8 cellular contexts compared by ENCODE assay signal in the genomic region with DNA sequence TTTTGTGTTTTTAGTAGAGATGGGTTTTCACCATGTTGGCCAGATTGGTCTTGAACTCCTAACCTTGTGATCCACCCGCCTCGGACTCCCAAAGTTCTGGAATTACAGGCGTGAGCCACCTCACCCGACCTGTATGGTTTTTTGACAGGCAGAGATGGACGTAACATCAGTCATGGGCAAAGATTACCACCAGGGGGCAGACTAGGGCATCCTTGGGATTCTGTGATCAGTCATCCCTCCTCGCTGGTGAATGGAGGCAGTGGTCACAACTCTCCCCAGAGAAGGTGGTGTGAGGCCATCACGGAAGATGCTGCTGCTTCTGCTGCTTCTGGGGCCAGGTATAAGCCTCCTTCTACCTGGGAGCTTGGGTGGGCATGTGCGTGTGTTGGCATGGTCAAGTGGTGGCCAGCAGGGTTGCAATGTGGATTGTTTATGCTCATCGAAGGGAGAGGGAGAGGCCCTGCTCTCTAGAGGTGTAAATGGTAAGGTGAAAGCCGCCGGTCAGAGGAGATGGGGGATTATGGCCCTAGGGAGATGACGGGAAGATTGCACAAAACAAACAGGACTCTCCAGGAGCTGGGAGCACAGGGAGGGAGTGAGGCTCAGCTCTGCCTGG.
DNase-seq lines count a peak whose midpoint lies in the region; ATAC-seq lines count a peak whose summit lies in the region.

No MANE protein-coding gene starts in this region.

- H3K27me3 ChIP-seq in BLaER1 treated with 17β-estradiol and CSF1 and Interleukin-3, amounts not matched to agents 10 nM and 100 nM, result no peaks in the 10 kb centered on the region
- no peaks in the 10 kb centered on the region for H3K27me3 ChIP-seq in iPS DF 6.9 (ENCODE audit: control insufficient read depth, insufficient read depth, low read length)

- no peaks in the 10 kb centered on the region for H3K36me3 Mint-ChIP-seq in activated naive CD4-positive, alpha-beta T cell treated with anti-CD3 and anti-CD28 coated beads, Interleukin-2, amount 50 U/mL, for 72 hours

- H3K36me3 ChIP-seq in BLaER1 treated with 17β-estradiol and CSF1 and Interleukin-3, amounts not matched to agents 10 nM and 100 nM, result no peaks in the 10 kb centered on the region
- no peaks in the 10 kb centered on the region for H3K36me3 ChIP-seq in iPS DF 6.9 (ENCODE audit: control insufficient read depth, insufficient read depth, low read length)

- H3K4me1 ChIP-seq in BLaER1 treated with 17β-estradiol and CSF1 and Interleukin-3, amounts not matched to agents 10 nM and 100 nM, result peaks cover 8 to 22% (median 19%) of the 10 kb centered on the region in 10 experiments; a peak in 19 of 20 replicates
- no peaks in the 10 kb centered on the region for H3K4me1 ChIP-seq in iPS DF 6.9 (ENCODE audit: control insufficient read depth, insufficient read depth, low read length)

- peak overlapping the region in 9 of 11 experiments; percentile 10 to 62 (median 59); a peak in 15 of 22 replicates for H3K9ac ChIP-seq in BLaER1 treated with 17β-estradiol and CSF1 and Interleukin-3, amounts not matched to agents 10 nM and 100 nM

- no peaks in the 10 kb centered on the region for H3K9me3 Mint-ChIP-seq in activated naive CD4-positive, alpha-beta T cell treated with anti-CD3 and anti-CD28 coated beads, Interleukin-2, amount 50 U/mL, for 72 hours

- H3K27ac Mint-ChIP-seq in activated naive CD4-positive, alpha-beta T cell treated with anti-CD3 and anti-CD28 coated beads, Interleukin-2, amount 50 U/mL, for 72 hours, result peak overlapping the region; percentile 37 to 82

- peak; percentile 74 for ATAC-seq in GM18907 (IDR thresholded peaks at IDR 0.05; ENCODE audit: unreplicated experiment)
- peak; percentile 93 for ATAC-seq in HG03280 (IDR thresholded peaks at IDR 0.05; ENCODE audit: unreplicated experiment)
- peak; percentile 83 to 90 for ATAC-seq in activated naive CD4-positive, alpha-beta T cell treated with anti-CD3 and anti-CD28 coated beads, Interleukin-2, amount 50 U/mL, for 72 hours

- peak overlapping the region in 8 of 11 experiments; percentile 20 to 74 (median 55); a peak in 14 of 22 replicates for H3K27ac ChIP-seq in BLaER1 treated with 17β-estradiol and CSF1 and Interleukin-3, amounts not matched to agents 10 nM and 100 nM
- no peak overlapping the region for H3K27ac ChIP-seq in iPS DF 6.9 (ENCODE audit: low read length)

- no CpG with 5 or more reads among the region's 12 CpGs for WGBS in iPS DF 6.9 (ENCODE audit: insufficient coverage, insufficient read length)

- no peaks in the 10 kb centered on the region for H3K9me3 ChIP-seq in BLaER1 treated with 17β-estradiol and CSF1 and Interleukin-3, amounts not matched to agents 10 nM and 100 nM (replicated peaks in 1 of 11)
- no peaks in the 10 kb centered on the region for H3K9me3 ChIP-seq in iPS DF 6.9 (ENCODE audit: control insufficient read depth, insufficient read depth, low read length)

- DNase-seq in SKM-1 (lab: John Stamatoyannopoulos, UW; ENCODE audit: unreplicated experiment) (peak; percentile 56), iPS DF 6.9 (ENCODE audit: low read depth, low spot score) (peak; percentile 70), NCI-H510A (lab: John Stamatoyannopoulos, UW) (no peak)
- DNase-seq in activated naive CD4-positive, alpha-beta T cell treated with anti-CD3 and anti-CD28 coated beads, Interleukin-2, amount 50 U/mL, for 72 hours (ENCODE audit: low spot score in 2 of 2), result peak; percentile 66 to 73
- peak; percentile 64 for DNase-seq in stimulated activated CD4-positive, alpha-beta T cell treated with anti-CD3 and anti-CD28 coated beads, Interleukin-4, amount 100 ng/mL, for 1 hour

- no peaks in the 10 kb centered on the region for H4K20me1 ChIP-seq in BLaER1 treated with 17β-estradiol and CSF1 and Interleukin-3, amounts not matched to agents 10 nM and 100 nM

- peak overlapping the region in 7 of 10 experiments; percentile 8 to 46 (median 38); a peak in 11 of 20 replicates for H3K4me3 ChIP-seq in BLaER1 treated with 17β-estradiol and CSF1 and Interleukin-3, amounts not matched to agents 10 nM and 100 nM
- H3K4me3 ChIP-seq in iPS DF 6.9 (ENCODE audit: low read length), result no peak overlapping the region

- H3K4me2 ChIP-seq in BLaER1 treated with 17β-estradiol and CSF1 and Interleukin-3, amounts not matched to agents 10 nM and 100 nM, result peak overlapping the region; percentile 62 to 93 (median 82)
